In the genomic region with DNA sequence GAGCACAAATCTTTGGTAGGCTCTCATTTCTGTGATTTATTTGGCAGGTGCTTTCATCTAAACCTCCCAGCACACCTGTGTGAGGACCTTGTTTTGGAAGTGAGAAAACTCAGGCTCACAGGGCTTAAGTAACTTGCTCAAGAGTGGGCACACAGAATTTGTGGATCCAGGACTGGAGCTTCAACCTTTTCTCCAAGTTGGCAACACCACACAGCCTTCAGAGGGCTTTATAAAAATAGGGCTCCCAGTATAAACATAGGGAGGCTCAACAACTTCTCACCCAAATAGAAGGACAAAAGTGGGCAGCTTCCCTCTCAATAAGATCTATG, we compare ENCODE assay signal across 7 cellular contexts.
"Had no signal": no experiment of that assay in that cellular context is flagged by ENCODE, and none has a peak within 500 bp of the region (broad histone marks: within the 10 kb centered on the region; RNA-seq: fewer than 3 reads in every experiment).

No MANE protein-coding gene starts in this region.

- ATAC-seq: T-cell had no signal

- H3K9ac ChIP-seq: SK-N-SH had no signal

- H3K4me3 ChIP-seq: PC-9 had no signal

- H3K9me2 ChIP-seq: SK-N-SH had no signal

- H2AFZ ChIP-seq: PC-9 had no signal

- H3K27ac ChIP-seq: HL-60, PC-9 had no signal

- DNase-seq: NCI-H1436 treated with DMSO at 0.1 percent for 48 hours; NCI-H187 treated with DMSO at 0.1 percent for 48 hours; NK-92 treated with Interleukin-12 subunit alpha and Interleukin-12 subunit beta, amount 100 ng/mL, for 24 hours had no signal

- H3K4me2 ChIP-seq: SK-N-SH had no signal

- H3K9me3 ChIP-seq: SK-N-SH had no signal
